Comparison of ENCODE assay signal across 8 cellular contexts in genomic region chr4:56544573-56545131, GRCh38. TPM values are rescaled to one million over a fixed set of nuclear protein-coding genes. Genes with fewer than 3 reads are reported as not detected.
DNase-seq lines count a peak whose midpoint lies in the region; ATAC-seq lines count a peak whose summit lies in the region.

No MANE protein-coding gene starts in this region.

- no peaks in the 10 kb centered on the region for H3K27me3 ChIP-seq in ACC112 (ENCODE audit: insufficient read depth, low read length)

- no peaks in the 10 kb centered on the region for H3K4me1 ChIP-seq in ACC112 (ENCODE audit: control insufficient read depth, insufficient read depth, low read length, unreplicated experiment)

- no peak overlapping the region for H3K27ac ChIP-seq in ACC112 (ENCODE audit: low read depth, low read length)

- ATAC-seq in GM18858 (IDR thresholded peaks at IDR 0.05; ENCODE audit: unreplicated experiment): peak; percentile 94
- ATAC-seq in HG03097 (IDR thresholded peaks at IDR 0.05; ENCODE audit: low FRiP score, unreplicated experiment): peak; percentile 100

- H3K36me3 ChIP-seq in ACC112 (ENCODE audit: insufficient read depth, low read length): no peaks in the 10 kb centered on the region

- H2AFZ ChIP-seq in ACC112 (ENCODE audit: low read length, unreplicated experiment): peak overlapping the region; percentile 57

- no peaks in the 10 kb centered on the region for H3K79me2 ChIP-seq in ACC112 (ENCODE audit: control insufficient read depth, insufficient read depth, low read length, unreplicated experiment)

- H3K4me3 ChIP-seq in ACC112 (ENCODE audit: low read depth, low read length): peak overlapping the region; percentile 73

- DNase-seq in NCI-H345 (lab: John Stamatoyannopoulos, UW) (peak; percentile 66), cerebellum (ENCODE audit: low spot score) (peak; percentile 81), kidney glomerular epithelial cell (lab: John Stamatoyannopoulos, UW) (peak; percentile 54)
- DNase-seq in activated CD4-positive, alpha-beta T cell treated with anti-CD3 and anti-CD28 coated beads for 24 hours (ENCODE audit: low read depth in 2 of 2): peak; percentile 81
- DNase-seq in stimulated activated CD4-positive, alpha-beta T cell treated with anti-CD3 and anti-CD28 coated beads, Interleukin-1b, Interleukin-23, amount 100 ng/mL, for 1 hour (ENCODE audit: low read depth in 2 of 2): peak; percentile 73 to 83

RNA-seq across cellular contexts. Expression of gene ARL9, which starts 39.1 kb away (rescaled TPM):
- total RNA-seq in cerebellum: 3.2 TPM
